ENCODE assay signal across 32 cellular contexts in the genomic region with DNA sequence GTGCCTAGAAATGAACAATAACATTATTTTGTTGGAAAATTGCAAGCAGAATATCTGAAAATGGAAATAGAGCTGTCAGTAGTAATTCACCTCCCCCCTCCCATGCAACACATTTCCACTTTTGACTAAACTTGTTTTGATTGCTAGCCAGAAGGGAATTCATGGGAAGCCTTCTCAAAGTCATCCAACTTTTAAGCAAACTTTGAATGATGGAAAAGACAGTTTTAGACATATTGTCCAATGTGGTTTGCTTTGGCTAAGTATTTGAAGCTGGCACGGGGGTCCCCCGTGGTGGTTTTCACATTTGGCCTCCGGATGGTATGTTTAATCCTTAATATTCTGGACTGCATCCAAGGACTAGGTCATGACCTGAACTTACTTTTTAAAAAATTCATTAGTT. TPM values are rescaled to one million over a fixed set of nuclear protein-coding genes. Genes with fewer than 3 reads are reported as not detected.
A peak's percentile ranks its signal among the peaks of the same experiment; 100 is the strongest.
DNase-seq lines count a peak whose midpoint lies in the region; ATAC-seq, FAIRE-seq and TF ChIP-seq lines count a peak whose summit lies in the region.
"Had no signal": no experiment of that assay in that cellular context is flagged by ENCODE, and none has a peak within 500 bp of the region (broad histone marks: within the 10 kb centered on the region; RNA-seq: fewer than 3 reads in every experiment).

No MANE protein-coding gene starts in this region.

- peaks cover 95% of the 10 kb centered on the region for H3K36me3 Mint-ChIP-seq in nephron (ENCODE audit: low read depth)

- no peaks in the 10 kb centered on the region for H3K9me3 ChIP-seq in SK-N-SH
- H3K9me3 ChIP-seq in endothelial cell of umbilical vein (replicated peaks; ENCODE audit: control insufficient read depth, insufficient read depth, low read length) = no peaks in the 10 kb centered on the region
- no peaks in the 10 kb centered on the region for H3K9me3 ChIP-seq in upper lobe of right lung
- no peaks in the 10 kb centered on the region for H3K9me3 ChIP-seq in ascending aorta
- H3K9me3 ChIP-seq: gastroesophageal sphincter, HAP-1, suprapubic skin had no signal

- H3K9ac ChIP-seq in SK-N-SH (no peak overlapping the region), endothelial cell of umbilical vein (replicated peaks; ENCODE audit: extremely low read depth, insufficient read depth, low read length) (no peak overlapping the region)
- H3K9ac ChIP-seq: parathyroid adenoma had no signal

- peaks cover 24 to 48% of the 10 kb centered on the region in 2 experiments for H3K36me3 ChIP-seq in SK-N-SH (replicated peaks in 1 of 2; ENCODE audit: control insufficient read depth in 1 of 2, insufficient read depth in 2 of 2, low read length in 1 of 2)
- H3K36me3 ChIP-seq in endothelial cell of umbilical vein (ENCODE audit: control insufficient read depth in 2 of 2, extremely low read depth in 1 of 2, insufficient read depth in 2 of 2, low read length in 2 of 2) = peaks cover 4 to 10% of the 10 kb centered on the region in 2 experiments
- no peaks in the 10 kb centered on the region for H3K36me3 ChIP-seq in upper lobe of right lung
- no peaks in the 10 kb centered on the region for H3K36me3 ChIP-seq in ascending aorta
- H3K36me3 ChIP-seq: suprapubic skin had no signal

- TF ChIP-seq CTCF in SK-N-SH (IDR thresholded peaks at IDR 0.05) (no peak), endothelial cell of umbilical vein (IDR thresholded peaks at IDR 0.05; ENCODE audit: extremely low read depth in 1 of 2, insufficient read depth in 1 of 2, low read depth in 1 of 2, low read length in 2 of 2) (no peak), nephron (IDR thresholded peaks at IDR 0.05; ENCODE audit: unreplicated experiment in 3 of 3) (no peak), upper lobe of right lung (IDR thresholded peaks at IDR 0.05) (no peak), ascending aorta (IDR thresholded peaks at IDR 0.05) (no peak)

- TF ChIP-seq RAD21 in SK-N-SH (IDR thresholded peaks at IDR 0.05; ENCODE audit: low read length) = no peak

- POLR2A ChIA-PET in SK-N-SH (lab: Yijun Ruan, JAX) (no interaction called here), endothelial cell of umbilical vein (lab: Charles Lee) (no interaction called here)

- H3K4me1 ChIP-seq in SK-N-SH (ENCODE audit: control insufficient read depth in 1 of 2, insufficient read depth in 2 of 2, low read depth in 1 of 2, low read length in 1 of 2) (peaks cover 0 to 24% of the 10 kb centered on the region in 2 experiments; a peak in 3 of 4 replicates), endothelial cell of umbilical vein (ENCODE audit: control insufficient read depth, extremely low read depth, insufficient read depth, low read length) (peaks cover 14% of the 10 kb centered on the region), upper lobe of right lung (peaks cover under 1% of the 10 kb centered on the region), ascending aorta (no peaks in the 10 kb centered on the region)
- H3K4me1 ChIP-seq: parathyroid adenoma had no signal

- peak overlapping the region; percentile 95 to 96 (median 95) for H3K4me3 Mint-ChIP-seq in nephron
- H3K4me3 Mint-ChIP-seq: activated CD4-positive, alpha-beta T cell treated with anti-CD3 and anti-CD28 coated beads for 36 hours; effector memory CD8-positive, alpha-beta T cell; naive thymus-derived CD8-positive, alpha-beta T cell; stimulated activated memory B cell treated with anti-CD40 and anti-IgM and Interleukin-4, amounts not matched to agents 10 μg/mL and 1 μg/mL and 100 μg/mL, for 72 hours had no signal

- H3K27me3 Mint-ChIP-seq in nephron (ENCODE audit: low read depth) = peaks cover 77% of the 10 kb centered on the region

- peaks cover 9% of the 10 kb centered on the region for H3F3A ChIP-seq in SK-N-SH (replicated peaks; ENCODE audit: insufficient read depth)

- intact Hi-C loops in endothelial cell of umbilical vein (cut with micrococcal nuclease) (no loop called here), upper lobe of right lung (cut with DNase I) (no loop called here), ascending aorta (cut with DNase I) (no loop called here)

- H2AFZ ChIP-seq in SK-N-SH (ENCODE audit: low read depth) (no peak overlapping the region), endothelial cell of umbilical vein (ENCODE audit: low read depth, low read length) (no peak overlapping the region)
- H2AFZ ChIP-seq: hepatocyte, parathyroid adenoma had no signal

- no peaks in the 10 kb centered on the region for H3K27me3 ChIP-seq in SK-N-SH (ENCODE audit: insufficient read depth)
- H3K27me3 ChIP-seq in endothelial cell of umbilical vein (ENCODE audit: control insufficient read depth in 2 of 2, insufficient read depth in 2 of 2, low read length in 2 of 2) = no peaks in the 10 kb centered on the region
- H3K27me3 ChIP-seq in upper lobe of right lung = peaks cover 58% of the 10 kb centered on the region
- peaks cover 6% of the 10 kb centered on the region for H3K27me3 ChIP-seq in ascending aorta

- H3K27ac ChIP-seq in SK-N-SH (ENCODE audit: low read depth in 2 of 2, low read length in 1 of 2) = peak overlapping the region in 1 of 2 experiments; percentile 67; a peak in 2 of 4 replicates
- H3K27ac ChIP-seq in endothelial cell of umbilical vein (ENCODE audit: insufficient read depth, low read depth, low read length) = no peak overlapping the region
- H3K27ac ChIP-seq in upper lobe of right lung = peak overlapping the region; percentile 68
- H3K27ac ChIP-seq in ascending aorta = no peak overlapping the region
- H3K27ac ChIP-seq: 22Rv1, coronary artery, hepatocyte, parathyroid adenoma, SK-N-MC, suprapubic skin had no signal

- WGBS in SK-N-SH (ENCODE audit: low lambda C conversion rate) = 50% methylated on average over 3 of the region's 3 CpGs

- peaks cover 71% of the 10 kb centered on the region for H3K4me1 Mint-ChIP-seq in nephron

- peak overlapping the region; percentile 50 for H3K4me2 ChIP-seq in SK-N-SH
- no peak overlapping the region for H3K4me2 ChIP-seq in endothelial cell of umbilical vein (ENCODE audit: insufficient read depth, low read length)
- H3K4me2 ChIP-seq: hepatocyte had no signal

- peak; percentile 68 for FAIRE-seq in endothelial cell of umbilical vein (lab: Jason Lieb, UNC)
- FAIRE-seq: bronchial epithelial cell, D721Med, urothelium cell line had no signal

- ATAC-seq in SK-N-SH treated with all-trans-retinoic acid at 6 μM for 48 hours = no peak
- ATAC-seq in upper lobe of right lung = no peak
- ATAC-seq: activated CD4-positive, alpha-beta T cell treated with anti-CD3 and anti-CD28 coated beads for 36 hours; effector memory CD8-positive, alpha-beta T cell; esophagus mucosa; gastroesophageal sphincter; left ventricle myocardium superior; naive thymus-derived CD8-positive, alpha-beta T cell; right cardiac atrium; stimulated activated memory B cell treated with anti-CD40 and anti-IgM and Interleukin-4, amounts not matched to agents 10 μg/mL and 1 μg/mL and 100 μg/mL, for 72 hours had no signal

- dilution Hi-C loops in endothelial cell of umbilical vein (cut with MboI; ENCODE audit: extremely low pct_ligation_motif_present, low sequenced_read_pairs) = no loop called here

- H3K9me1 ChIP-seq in endothelial cell of umbilical vein (replicated peaks; ENCODE audit: control insufficient read depth, extremely low read depth, insufficient read depth, low read length) = no peaks in the 10 kb centered on the region

- CTCF ChIA-PET in SK-N-SH (lab: Yijun Ruan, JAX) (interaction anchor here (0.8 to 3.0 kb wide), 6 partner anchors 11 to 1260 kb away, joined by 3 to 13 read pairs (median 6); no protein-coding TSS in a partner anchor), endothelial cell of umbilical vein (lab: Charles Lee) (interaction anchor here (1.1 to 1.9 kb wide), 4 partner anchors 7 to 211 kb away, joined by 3 to 9 read pairs (median 5); a partner anchor contains a TSS)

- H4K20me1 ChIP-seq in SK-N-SH (ENCODE audit: insufficient read depth) (peaks cover 4% of the 10 kb centered on the region; the same call in 1 of the 2 replicates), endothelial cell of umbilical vein (replicated peaks; ENCODE audit: control insufficient read depth, extremely low read depth, insufficient read depth, low read length) (no peaks in the 10 kb centered on the region)

- H3K27ac Mint-ChIP-seq in nephron = peak overlapping the region; percentile 99 to 100 (median 99)
- H3K27ac Mint-ChIP-seq: activated CD4-positive, alpha-beta T cell treated with anti-CD3 and anti-CD28 coated beads for 36 hours; effector memory CD8-positive, alpha-beta T cell; stimulated activated memory B cell treated with anti-CD40 and anti-IgM and Interleukin-4, amounts not matched to agents 10 μg/mL and 1 μg/mL and 100 μg/mL, for 72 hours had no signal

- TF ChIP-seq EP300 in SK-N-SH (IDR thresholded peaks at IDR 0.05; ENCODE audit: borderline replicate concordance in 1 of 2, low read depth in 1 of 2, low read length in 1 of 2) = no peak

- H3K4me3 ChIP-seq in SK-N-SH (ENCODE audit: low read depth in 2 of 2, low read length in 1 of 2) (no peak overlapping the region), endothelial cell of umbilical vein (replicated peaks in 1 of 3; ENCODE audit: insufficient read depth in 1 of 3, low read depth in 1 of 3, low read length in 3 of 3) (no peak overlapping the region), upper lobe of right lung (peak overlapping the region; percentile 39), ascending aorta (no peak overlapping the region)
- H3K4me3 ChIP-seq: coronary artery, gastroesophageal sphincter, HAP-1, hepatocyte, SK-N-MC, suprapubic skin had no signal

- H3K79me2 ChIP-seq in SK-N-SH (ENCODE audit: insufficient read depth) (peaks cover 74% of the 10 kb centered on the region), endothelial cell of umbilical vein (ENCODE audit: control insufficient read depth, insufficient read depth, low read length) (peaks cover 68% of the 10 kb centered on the region)
- H3K79me2 ChIP-seq: parathyroid adenoma had no signal

- H3K9me2 ChIP-seq in SK-N-SH = no peaks in the 10 kb centered on the region

- BruUV-seq in endothelial cell of umbilical vein (replicated peaks; lab: Mats Ljungman, UMichigan) = no TSS peak

- no peak for TF ChIP-seq POLR2A in endothelial cell of umbilical vein (IDR thresholded peaks at IDR 0.05; ENCODE audit: low read depth, low read length)

- DNase-seq in SK-N-SH (no peak), endothelial cell of umbilical vein (ENCODE audit: low read depth, low spot score) (no peak), upper lobe of right lung (no peak), ascending aorta (ENCODE audit: low spot score in 2 of 2) (no peak), T-helper 1 cell (no peak)
- DNase-seq in stimulated activated CD4-positive, alpha-beta T cell treated with anti-CD3 and anti-CD28 coated beads, Interleukin-1b, Interleukin-23, amount 100 ng/mL, for 48 hours = no peak
- DNase-seq: activated CD4-positive, alpha-beta T cell treated with anti-CD3 and anti-CD28 coated beads for 36 hours; activated effector memory CD4-positive, alpha-beta T cell treated with anti-CD3 and anti-CD28 coated beads, Interleukin-2, amount 50 U/mL, for 16 hours; effector memory CD8-positive, alpha-beta T cell; left ventricle myocardium superior; naive thymus-derived CD8-positive, alpha-beta T cell; NCI-H1436; NCI-H2107; stimulated activated CD4-positive, alpha-beta T cell treated with anti-CD3 and anti-CD28 coated beads, Interleukin-4, amount 100 ng/mL, for 4 hours had no signal

- H3K9me3 Mint-ChIP-seq in nephron = peaks cover 8% of the 10 kb centered on the region

RNA-seq across cellular contexts. Expression of a gene that starts 7.5 kb away (rescaled TPM):
- polyA plus RNA-seq in SK-N-SH (2012; rRNA removed) (40.0 and 47.1 TPM in 2 replicates), endothelial cell of umbilical vein (33.4 and 38.7 TPM in 2 replicates)
- polyA plus RNA-seq in SK-N-SH (2012; cell fraction: cytosol; rRNA removed) = 24.5 and 41.7 TPM in 2 replicates
- polyA plus RNA-seq in SK-N-SH (2012; cell fraction: nucleus; rRNA removed) = 82.7 and 105 TPM in 2 replicates
- total RNA-seq in endothelial cell of umbilical vein (21.5 and 23.9 TPM in 2 replicates), upper lobe of right lung (83.2 TPM), ascending aorta (8.0 TPM)
- polyA plus RNA-seq in endothelial cell of umbilical vein (2011; cell fraction: cytosol; rRNA removed) = 31.6 and 42.3 TPM in 2 replicates
- polyA plus RNA-seq in endothelial cell of umbilical vein (2011; cell fraction: nucleus; rRNA removed) = 97.7 and 111 TPM in 2 replicates
- 38.8 and 50.2 TPM in 2 replicates for polyA plus RNA-seq in endothelial cell of umbilical vein (2012)
- 24.0 and 27.0 TPM in 2 replicates for polyA minus RNA-seq in endothelial cell of umbilical vein
- 58.8 TPM for polyA minus RNA-seq in endothelial cell of umbilical vein (2011; cell fraction: cytosol; rRNA and poly(A)+ RNA removed)
- polyA minus RNA-seq in endothelial cell of umbilical vein (2011; cell fraction: nucleus; rRNA and poly(A)+ RNA removed) = 30.2 and 53.4 TPM in 2 replicates
- total RNA-seq: activated CD4-positive, alpha-beta T cell treated with anti-CD3 and anti-CD28 coated beads for 36 hours; naive thymus-derived CD8-positive, alpha-beta T cell; OCI-LY7; T-helper 2 cell treated with Interferon-gamma antibody and Interleukin-4, amounts not matched to agents 100 ng/mL and 5 ng/mL, for 36 hours had no signal
- polyA plus RNA-seq: naive thymus-derived CD8-positive, alpha-beta T cell had no signal

RNA-seq across cellular contexts. Expression of a gene that starts 9.5 kb away (rescaled TPM):
- polyA plus RNA-seq in SK-N-SH (2012; rRNA removed) (7.4 and 8.3 TPM in 2 replicates), endothelial cell of umbilical vein (2.7 and 4.2 TPM in 2 replicates)
- polyA plus RNA-seq in SK-N-SH (2012; cell fraction: cytosol; rRNA removed) = 9.3 and 13.1 TPM in 2 replicates
- polyA plus RNA-seq in SK-N-SH (2012; cell fraction: nucleus; rRNA removed) = 12.3 TPM in 2 replicates
- total RNA-seq in endothelial cell of umbilical vein (13.8 and 15.2 TPM in 2 replicates), upper lobe of right lung (16.2 TPM), ascending aorta (0.85 TPM)
- polyA plus RNA-seq in endothelial cell of umbilical vein (2011; cell fraction: cytosol; rRNA removed) = 7.2 and 7.4 TPM in 2 replicates
- polyA plus RNA-seq in endothelial cell of umbilical vein (2011; cell fraction: nucleus; rRNA removed) = 21.4 and 23.4 TPM in 2 replicates
- 13.3 and 18.0 TPM in 2 replicates for polyA plus RNA-seq in endothelial cell of umbilical vein (2012)
- 9.6 and 14.7 TPM in 2 replicates for polyA minus RNA-seq in endothelial cell of umbilical vein
- polyA minus RNA-seq in endothelial cell of umbilical vein (2011; cell fraction: cytosol; rRNA and poly(A)+ RNA removed) = 1.6 TPM
- polyA minus RNA-seq in endothelial cell of umbilical vein (2011; cell fraction: nucleus; rRNA and poly(A)+ RNA removed) = 95.5 and 106 TPM in 2 replicates
- total RNA-seq: activated CD4-positive, alpha-beta T cell treated with anti-CD3 and anti-CD28 coated beads for 36 hours; naive thymus-derived CD8-positive, alpha-beta T cell; OCI-LY7; T-helper 2 cell treated with Interferon-gamma antibody and Interleukin-4, amounts not matched to agents 100 ng/mL and 5 ng/mL, for 36 hours had no signal
- polyA plus RNA-seq: naive thymus-derived CD8-positive, alpha-beta T cell had no signal
